In the genomic region with DNA sequence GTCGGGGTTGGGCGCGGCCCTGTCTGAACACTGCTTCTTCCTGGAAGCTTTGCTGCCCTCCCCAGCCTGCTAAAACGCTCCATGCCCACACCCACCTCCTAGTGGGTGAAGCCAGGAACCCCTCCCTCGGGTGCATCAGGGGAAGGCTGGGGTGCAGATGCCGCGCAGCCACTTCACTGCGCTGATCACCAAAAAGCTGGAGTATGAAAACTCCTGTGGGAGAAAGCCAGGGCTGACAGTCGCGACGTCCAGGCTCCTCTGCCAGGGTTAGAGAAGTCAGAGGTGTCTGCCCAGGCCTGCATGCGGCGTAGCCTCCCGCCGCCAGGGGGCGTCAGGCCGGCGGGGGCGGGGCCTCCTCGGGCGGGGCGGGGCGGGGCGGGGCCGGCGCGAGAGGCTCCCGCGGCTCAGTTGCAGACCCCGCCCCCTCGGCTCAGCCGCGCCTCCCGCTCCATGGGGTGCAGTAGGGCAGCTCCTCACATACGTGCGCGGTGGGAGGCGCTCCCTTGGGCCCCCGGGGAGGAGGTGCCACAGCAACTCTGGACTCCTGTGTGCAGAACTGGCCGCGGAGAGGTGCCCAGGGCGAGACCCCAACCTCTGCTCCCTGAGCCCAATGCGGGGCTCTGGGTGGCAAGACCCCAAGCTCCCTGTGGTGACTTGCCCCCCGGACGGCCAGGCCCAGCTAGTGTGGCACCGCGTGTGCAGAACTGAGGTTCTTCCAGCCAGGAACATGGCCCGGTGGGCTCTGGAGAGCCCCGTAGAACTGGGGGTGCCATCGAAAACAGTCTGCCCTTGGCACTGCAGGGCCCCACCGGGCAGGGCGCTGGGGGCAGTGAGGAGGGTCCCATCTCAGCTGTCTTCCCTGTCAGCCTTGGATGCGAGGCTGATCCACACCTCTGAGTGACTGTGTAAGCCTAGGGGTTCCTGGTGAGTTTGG, we compare ENCODE assay signal across 8 cellular contexts. TPM values are rescaled to one million over a fixed set of nuclear protein-coding genes. Genes with fewer than 3 reads are reported as not detected.
DNase-seq lines count a peak whose midpoint lies in the region; ATAC-seq and TF ChIP-seq lines count a peak whose summit lies in the region.

No MANE protein-coding gene starts in this region.

- intact Hi-C loops in left colon (cut with DNase I, micrococcal nuclease), result no loop called here

- ATAC-seq in GM18520 (IDR thresholded peaks at IDR 0.05; ENCODE audit: unreplicated experiment), result peak; percentile 21
- peak; percentile 47 for ATAC-seq in HG03045 (IDR thresholded peaks at IDR 0.05; ENCODE audit: unreplicated experiment)
- ATAC-seq in left colon, result peak; percentile 71

- peak overlapping the region; percentile 76 for H3K4me3 ChIP-seq in AG04450 (ENCODE audit: low read depth, low read length)

- TF ChIP-seq CTCF in AG04450 (IDR thresholded peaks at IDR 0.05; ENCODE audit: low read depth, low read length), result peak; percentile 66

- POLR2A ChIA-PET in AG04450 (lab: Yijun Ruan, JAX), result interaction anchor here (0.6 to 3.2 kb wide), 4 partner anchors 20 to 55 kb away, joined by 3 to 13 read pairs (median 3); a partner anchor contains a TSS

- no peaks in the 10 kb centered on the region; the same call in 1 of the 2 replicates for H3K9me3 ChIP-seq in AG04450 (ENCODE audit: control insufficient read depth, insufficient read depth, low read length)

- CTCF ChIA-PET in AG04450 (lab: Charles Lee), result interaction anchor here (0.6 to 2.8 kb wide), 20 partner anchors 10 to 322 kb away, joined by 3 to 31 read pairs (median 4); a partner anchor contains a TSS

- peak overlapping the region; percentile 89 for H3K27ac ChIP-seq in AG04450 (ENCODE audit: low read depth, low read length)

- no peak for DNase-seq in AG04450 (ENCODE audit: low read depth, low spot score)
- peak; percentile 55 for DNase-seq in NCI-H2171 (lab: John Stamatoyannopoulos, UW)
- DNase-seq in activated CD4-positive, CD25-positive, alpha-beta regulatory T cell treated with anti-CD3 and anti-CD28 coated beads, Interleukin-2, amount 50 U/mL, for 16 hours (ENCODE audit: low read depth, low spot score), result peak; percentile 89
- DNase-seq in central memory CD4-positive, alpha-beta T cell, result peak; percentile 91
- peak; percentile 98 for DNase-seq in left colon
- peak; percentile 94 to 97 for DNase-seq in stimulated activated CD4-positive, alpha-beta T cell treated with anti-CD3 and anti-CD28 coated beads, Interleukin-2, amount 100 ng/mL, for 24 hours

- H3K27me3 ChIP-seq in AG04450 (ENCODE audit: control insufficient read depth, insufficient read depth, low read length), result no peaks in the 10 kb centered on the region

RNA-seq across cellular contexts. Expression of a gene that starts 1.8 kb away (rescaled TPM):
- polyA plus RNA-seq in AG04450 (2011; rRNA removed), result 7.2 and 15.0 TPM in 2 replicates
- polyA minus RNA-seq in AG04450 (2011; rRNA and poly(A)+ RNA removed), result 12.7 and 23.8 TPM in 2 replicates
- total RNA-seq in left colon, result 100 to 1,000 TPM in 1 of 2 donors, 10 to 100 TPM in 1; 91.4 to 107 TPM

RNA-seq across cellular contexts. Expression of a gene that starts 6.3 kb away (rescaled TPM):
- polyA plus RNA-seq in AG04450 (2011; rRNA removed), result 4.4 and 6.1 TPM in 2 replicates
- 1.1 TPM in 2 replicates for polyA minus RNA-seq in AG04450 (2011; rRNA and poly(A)+ RNA removed)
- total RNA-seq in left colon, result 1 to 10 TPM; 4.1 to 6.0 TPM

RNA-seq across cellular contexts. Expression of a gene that starts 8.7 kb away (rescaled TPM):
- 2.9 and 3.1 TPM in 2 replicates for polyA plus RNA-seq in AG04450 (2011; rRNA removed)
- 7.2 and 8.8 TPM in 2 replicates for polyA minus RNA-seq in AG04450 (2011; rRNA and poly(A)+ RNA removed)
- total RNA-seq in left colon, result 10 to 100 TPM; 18.5 to 19.9 TPM

RNA-seq across cellular contexts. Expression of a gene that starts 20.1 kb away (rescaled TPM):
- polyA plus RNA-seq in AG04450 (2011; rRNA removed), result 5.6 and 7.5 TPM in 2 replicates
- 8.2 and 9.1 TPM in 2 replicates for polyA minus RNA-seq in AG04450 (2011; rRNA and poly(A)+ RNA removed)
- 10 to 100 TPM; 33.6 to 36.1 TPM for total RNA-seq in left colon

RNA-seq across cellular contexts. Expression of a gene that starts 58.8 kb away (rescaled TPM):
- polyA plus RNA-seq in AG04450 (2011; rRNA removed), result 0.05 and 0.06 TPM in 2 replicates
- polyA minus RNA-seq in AG04450 (2011; rRNA and poly(A)+ RNA removed), result 0.04 TPM in 1 of 2 replicates, not detected in the other
- total RNA-seq in left colon, result 10 to 100 TPM; 67.5 to 84.3 TPM

Comparison
In these comparisons a context has a peak if more than half of its experiments do, and no peak if none do; other contexts are left out.
1. ATAC-seq: peak in every context shown above with its lines; median percentile 71 in left colon; 47 in HG03045; 21 in GM18520.